ENCODE assay signal across 21 cellular contexts in genomic region chr21:34923202-34923601, GRCh38.
"Had no signal": no experiment of that assay in that cellular context is flagged by ENCODE, and none has a peak within 500 bp of the region (broad histone marks: within the 10 kb centered on the region; RNA-seq: fewer than 3 reads in every experiment).

No MANE protein-coding gene starts in this region.

- H3K36me3 Mint-ChIP-seq: neural progenitor cell, type B pancreatic cell had no signal

- H3K4me1 Mint-ChIP-seq: neural progenitor cell had no signal

- H3K9ac ChIP-seq: neural progenitor cell had no signal

- ATAC-seq: foreskin keratinocyte; stimulated activated naive CD8-positive, alpha-beta T cell treated with anti-CD3 and anti-CD28 coated beads, Interleukin-15, amount 100 ng/mL, for 72 hours had no signal

- H3K27me3 Mint-ChIP-seq: activated B cell treated with CpG ODN at 0.5 μM for 24 hours; activated naive CD8-positive, alpha-beta T cell treated with anti-CD3 and anti-CD28 coated beads, Interleukin-2, amount 10 ng/mL, durations not matched to agents 7 days and 5 days; memory B cell; stimulated activated naive CD8-positive, alpha-beta T cell treated with anti-CD3 and anti-CD28 coated beads, Interleukin-15, amount 100 ng/mL, for 72 hours; T-cell had no signal

- H3K4me3 Mint-ChIP-seq: activated B cell treated with CpG ODN at 0.5 μM for 24 hours; activated naive CD8-positive, alpha-beta T cell treated with anti-CD3 and anti-CD28 coated beads, Interleukin-2, amount 10 ng/mL, durations not matched to agents 7 days and 5 days; memory B cell; neural progenitor cell; T-cell; type B pancreatic cell had no signal

- H3K79me2 ChIP-seq: hepatocyte had no signal

- H3K27ac Mint-ChIP-seq: activated B cell treated with CpG ODN at 0.5 μM for 24 hours; memory B cell; neural progenitor cell; progenitor cell of endocrine pancreas; stimulated activated naive CD8-positive, alpha-beta T cell treated with anti-CD3 and anti-CD28 coated beads, Interleukin-15, amount 100 ng/mL, for 72 hours; type B pancreatic cell had no signal

- DNase-seq: activated B cell treated with CpG ODN at 0.5 μM for 24 hours; activated CD4-positive, alpha-beta T cell treated with anti-CD3 and anti-CD28 coated beads for 48 hours; activated CD8-positive, alpha-beta memory T cell treated with anti-CD3 and anti-CD28 coated beads, Interleukin-2, amount 50 U/mL, for 4 hours; activated gamma-delta T cell treated with Interleukin-2 at 50 U/mL for 16 hours; activated naive CD8-positive, alpha-beta T cell treated with anti-CD3 and anti-CD28 coated beads, Interleukin-2, amount 10 ng/mL, durations not matched to agents 7 days and 5 days; anterior cingulate cortex; brain microvascular endothelial cell; central memory CD4-positive, alpha-beta T cell; dorsolateral prefrontal cortex; foreskin keratinocyte; stimulated activated CD4-positive, alpha-beta T cell treated with anti-CD3 and anti-CD28 coated beads, Interleukin-12 subunit alpha, Interleukin-12 subunit beta, amount 100 ng/mL, for 4 hours; stimulated activated CD4-positive, alpha-beta T cell treated with anti-CD3 and anti-CD28 coated beads, Interleukin-1b, Interleukin-23, amount 100 ng/mL, for 48 hours; stimulated activated naive CD8-positive, alpha-beta T cell treated with anti-CD3 and anti-CD28 coated beads, Interleukin-15, amount 100 ng/mL, for 72 hours; T-cell had no signal

- H3K4me1 ChIP-seq: foreskin keratinocyte, neural progenitor cell, suprapubic skin had no signal

- H3K27me3 ChIP-seq: brain microvascular endothelial cell, foreskin keratinocyte, hepatocyte, neural progenitor cell, suprapubic skin had no signal

- H3K9me3 ChIP-seq: suprapubic skin had no signal

- H2AFZ ChIP-seq: hepatocyte, neural progenitor cell had no signal

- FAIRE-seq: colon had no signal

- H3K4me3 ChIP-seq: dorsolateral prefrontal cortex, hepatocyte, neural progenitor cell, suprapubic skin had no signal

- H3K9me3 Mint-ChIP-seq: activated B cell treated with CpG ODN at 0.5 μM for 24 hours, memory B cell, neural progenitor cell, T-cell, type B pancreatic cell had no signal

- H3K4me2 ChIP-seq: hepatocyte, neural progenitor cell had no signal

- H3K36me3 ChIP-seq: brain microvascular endothelial cell, neural progenitor cell, suprapubic skin had no signal

- H3K27ac ChIP-seq: brain microvascular endothelial cell, dorsolateral prefrontal cortex, foreskin keratinocyte, hepatocyte, neural progenitor cell, suprapubic skin had no signal
